Comparison of ENCODE assay signal across 23 cellular contexts in genomic region chr4:130044788-130045531, GRCh38.
DNase-seq lines count a peak whose midpoint lies in the region; ATAC-seq and TF ChIP-seq lines count a peak whose summit lies in the region.
"Had no signal": no experiment of that assay in that cellular context is flagged by ENCODE, and none has a peak within 500 bp of the region (broad histone marks: within the 10 kb centered on the region; RNA-seq: fewer than 3 reads in every experiment).

No MANE protein-coding gene starts in this region.

- no peaks in the 10 kb centered on the region for H3K9me2 ChIP-seq in Karpas-422 (replicated peaks; ENCODE audit: insufficient read depth, low read length)

- H3K27me3 ChIP-seq in Karpas-422 (ENCODE audit: low read length) (no peaks in the 10 kb centered on the region), transverse colon (no peaks in the 10 kb centered on the region)
- H3K27me3 ChIP-seq: brain microvascular endothelial cell, MG63, sigmoid colon had no signal

- H3K4me1 ChIP-seq in Karpas-422 (ENCODE audit: low read length) (no peaks in the 10 kb centered on the region), transverse colon (no peaks in the 10 kb centered on the region)
- H3K4me1 ChIP-seq: sigmoid colon had no signal

- 67 to 72% methylated on average over 3 of the region's 3 CpGs for WGBS in transverse colon (ENCODE audit: low coverage in 1 of 2), 2 donors

- intact Hi-C loops in transverse colon (cut with DNase I; ENCODE audit: low total_unique reads): no loop called here

- H3K4me3 ChIP-seq in Karpas-422 (ENCODE audit: low read length) (no peak overlapping the region), transverse colon (no peak overlapping the region)
- H3K4me3 ChIP-seq: A549, MG63, sigmoid colon had no signal

- no peak overlapping the region for H3K9ac ChIP-seq in Karpas-422 (ENCODE audit: low read length)

- no peaks in the 10 kb centered on the region for H4K20me1 ChIP-seq in Karpas-422 (ENCODE audit: insufficient read depth, low read depth, low read length)

- ATAC-seq in GM18498 (IDR thresholded peaks at IDR 0.05; ENCODE audit: unreplicated experiment) (peak; percentile 46), GM21423 (IDR thresholded peaks at IDR 0.05; ENCODE audit: unreplicated experiment) (peak; percentile 29), SK-N-SH treated with all-trans-retinoic acid at 6 μM for 48 hours (no peak)
- ATAC-seq: A549; effector memory CD8-positive, alpha-beta T cell; left colon; naive thymus-derived CD8-positive, alpha-beta T cell had no signal

- H3K36me3 ChIP-seq in Karpas-422 (ENCODE audit: insufficient read depth, low read length): no peaks in the 10 kb centered on the region
- no peaks in the 10 kb centered on the region for H3K36me3 ChIP-seq in transverse colon
- H3K36me3 ChIP-seq: brain microvascular endothelial cell, MG63, sigmoid colon had no signal

- DNase-seq in Karpas-422: peak; percentile 21
- peak; percentile 10 for DNase-seq in iPS-NIHi11 (ENCODE audit: low spot score)
- no peak for DNase-seq in transverse colon
- DNase-seq in NCI-H526 (lab: John Stamatoyannopoulos, UW): no peak
- DNase-seq in NCI-H2171 (lab: John Stamatoyannopoulos, UW): no peak
- DNase-seq: activated B cell treated with CpG ODN at 0.5 μM for 24 hours; activated CD4-positive, alpha-beta T cell treated with anti-CD3 and anti-CD28 coated beads, Interleukin-2, amount 50 U/mL, for 48 hours; activated effector memory CD4-positive, alpha-beta T cell treated with anti-CD3 and anti-CD28 coated beads, Interleukin-2, amount 50 U/mL, for 16 hours; brain microvascular endothelial cell; DMS79; effector memory CD8-positive, alpha-beta T cell; HFFc6; left colon; MG63; naive thymus-derived CD8-positive, alpha-beta T cell; NCI-H1417; NCI-H510A treated with DMSO at 0.1 percent for 48 hours; sigmoid colon; substantia nigra had no signal

- no peak overlapping the region for H2AFZ ChIP-seq in Karpas-422 (ENCODE audit: low read length)

- no peaks in the 10 kb centered on the region for H3K79me2 ChIP-seq in Karpas-422 (ENCODE audit: low read length)

- no peak for TF ChIP-seq CTCF in transverse colon (IDR thresholded peaks at IDR 0.05)

- no peak overlapping the region for H3K4me2 ChIP-seq in Karpas-422 (ENCODE audit: low read depth, low read length, poor library complexity, severe bottlenecking)
- H3K4me2 ChIP-seq: A549 had no signal

- no peak overlapping the region for H3K27ac ChIP-seq in Karpas-422 (ENCODE audit: low read length)
- no peak overlapping the region for H3K27ac ChIP-seq in transverse colon
- H3K27ac ChIP-seq: A549, brain microvascular endothelial cell, sigmoid colon had no signal

- H3K9me3 ChIP-seq in Karpas-422 (ENCODE audit: low read length) (no peaks in the 10 kb centered on the region), transverse colon (no peaks in the 10 kb centered on the region)
- H3K9me3 ChIP-seq: A549, MG63, sigmoid colon had no signal

- in situ Hi-C loops in transverse colon (cut with MboI; ENCODE audit: low pct_ligation_motif_present in 1 of 4, low pct_unique_long_range_greater_than_20kb in 1 of 4, low sequenced_read_pairs in 3 of 4): no loop called here

- TF ChIP-seq POLR2A in transverse colon (IDR thresholded peaks at IDR 0.05): no peak

- no peak for TF ChIP-seq EP300 in transverse colon (IDR thresholded peaks at IDR 0.05; ENCODE audit: low read depth)

TF ChIP-seq in SK-N-SH treated with all-trans-retinoic acid at 6 μM for 48 hours, 23 proteins besides CTCF, POLR2A, EP300 and RAD21:
- TF ChIP-seq ZFP30 (CRISPR knock-in tag; IDR thresholded peaks at IDR 0.05): no peak
- no peak for TF ChIP-seq TSHZ2 (CRISPR knock-in tag; IDR thresholded peaks at IDR 0.05)
- no peak for TF ChIP-seq ZNF70 (CRISPR knock-in tag; IDR thresholded peaks at IDR 0.05)
- TF ChIP-seq ESRRG (CRISPR knock-in tag; IDR thresholded peaks at IDR 0.05): no peak
- TF ChIP-seq PATZ1 (CRISPR knock-in tag; IDR thresholded peaks at IDR 0.05; ENCODE audit: borderline replicate concordance): no peak
- TF ChIP-seq SNAI2 (CRISPR knock-in tag; IDR thresholded peaks at IDR 0.05): no peak
- no peak for TF ChIP-seq PPARA (CRISPR knock-in tag; IDR thresholded peaks at IDR 0.05; ENCODE audit: borderline replicate concordance)
TF ChIP-seq in SK-N-SH treated with all-trans-retinoic acid at 6 μM for 48 hours: peak in this region for 0.

Comparison
In these comparisons a context has a peak if more than half of its experiments do, and no peak if none do; other contexts are left out.
1. DNase-seq: peak in Karpas-422 (single experiment) and iPS-NIHi11 (single experiment); none in transverse colon (single experiment), NCI-H526 (0 of 2) and NCI-H2171 (single experiment).